Comparison of ENCODE assay signal across 15 cellular contexts in genomic region chr7:70669859-70670258, GRCh38.
DNase-seq lines count a peak whose midpoint lies in the region; ATAC-seq and TF ChIP-seq lines count a peak whose summit lies in the region.
"Had no signal": no experiment of that assay in that cellular context is flagged by ENCODE, and none has a peak within 500 bp of the region (broad histone marks: within the 10 kb centered on the region; RNA-seq: fewer than 3 reads in every experiment).

No MANE protein-coding gene starts in this region.

- ATAC-seq in CD8-positive, alpha-beta T cell: peak; percentile 88
- ATAC-seq in activated CD8-positive, alpha-beta T cell treated with anti-CD3 and anti-CD28 coated beads for 36 hours: peak; percentile 79
- no peak for ATAC-seq in GM18867 (IDR thresholded peaks at IDR 0.05; ENCODE audit: unreplicated experiment)

- POLR2A ChIA-PET in CD8-positive, alpha-beta T cell (lab: Charles Lee): interaction anchor here (1.0 kb wide), 1 partner anchor 22 kb away, joined by 3 read pairs; no protein-coding TSS in a partner anchor
- POLR2A ChIA-PET in activated CD8-positive, alpha-beta T cell treated with anti-CD3 and anti-CD28 coated beads for 36 hours (lab: Charles Lee): no interaction called here

- CTCF ChIA-PET in CD8-positive, alpha-beta T cell (lab: Charles Lee): interaction anchor here (1.2 kb wide), 1 partner anchor 21 kb away, joined by 4 read pairs; no protein-coding TSS in a partner anchor
- CTCF ChIA-PET in activated CD8-positive, alpha-beta T cell treated with anti-CD3 and anti-CD28 coated beads for 36 hours (lab: Charles Lee): no interaction called here

- no peaks in the 10 kb centered on the region for H3K27me3 ChIP-seq in CD8-positive, alpha-beta T cell (ENCODE audit: insufficient read depth, low read length)

- no peak overlapping the region for H3K4me3 ChIP-seq in CD8-positive, alpha-beta T cell (ENCODE audit: low read depth, low read length)

- H3K4me3 Mint-ChIP-seq in CD8-positive, alpha-beta T cell: no peak overlapping the region
- H3K4me3 Mint-ChIP-seq in activated CD8-positive, alpha-beta T cell treated with anti-CD3 and anti-CD28 coated beads for 36 hours: no peak overlapping the region
- peak overlapping the region; percentile 65 to 87 (median 76) for H3K4me3 Mint-ChIP-seq in immature natural killer cell
- H3K4me3 Mint-ChIP-seq: IgD-negative memory B cell had no signal

- no peaks in the 10 kb centered on the region for H3K9me3 ChIP-seq in CD8-positive, alpha-beta T cell (ENCODE audit: low read length)

- H3K27ac Mint-ChIP-seq in CD8-positive, alpha-beta T cell: no peak overlapping the region
- H3K27ac Mint-ChIP-seq in activated CD8-positive, alpha-beta T cell treated with anti-CD3 and anti-CD28 coated beads for 36 hours: no peak overlapping the region
- peak overlapping the region; percentile 83 to 98 (median 96) for H3K27ac Mint-ChIP-seq in immature natural killer cell

- intact Hi-C loops in CD8-positive, alpha-beta T cell (cut with DNase I, micrococcal nuclease): no loop called here
- intact Hi-C loops in activated CD8-positive, alpha-beta T cell treated with anti-CD3 and anti-CD28 coated beads for 36 hours (cut with micrococcal nuclease): no loop called here

- no peak for TF ChIP-seq CTCF in CD8-positive, alpha-beta T cell (IDR thresholded peaks at IDR 0.05)
- no peak for TF ChIP-seq CTCF in activated CD8-positive, alpha-beta T cell treated with anti-CD3 and anti-CD28 coated beads for 36 hours (IDR thresholded peaks at IDR 0.05)

- H3K27ac ChIP-seq in CD8-positive, alpha-beta T cell (ENCODE audit: low read depth, low read length): no peak overlapping the region
- H3K27ac ChIP-seq: 22Rv1, RWPE1 had no signal

- no peaks in the 10 kb centered on the region for H3K9me3 Mint-ChIP-seq in CD8-positive, alpha-beta T cell
- no peaks in the 10 kb centered on the region for H3K9me3 Mint-ChIP-seq in activated CD8-positive, alpha-beta T cell treated with anti-CD3 and anti-CD28 coated beads for 36 hours
- H3K9me3 Mint-ChIP-seq in immature natural killer cell: no peaks in the 10 kb centered on the region
- H3K9me3 Mint-ChIP-seq: IgD-negative memory B cell had no signal

- no peaks in the 10 kb centered on the region for H3K36me3 ChIP-seq in CD8-positive, alpha-beta T cell (ENCODE audit: insufficient read depth, low read length)

- peak; percentile 28 for DNase-seq in NCI-H2107 treated with DMSO at 0.1 percent for 48 hours (lab: John Stamatoyannopoulos, UW; ENCODE audit: unreplicated experiment)
- no peak for DNase-seq in NCI-H2107 (lab: John Stamatoyannopoulos, UW)
- DNase-seq in CD8-positive, alpha-beta T cell: peak in 4 of 7 experiments; percentile 25 to 61 (median 43)
- DNase-seq in activated CD8-positive, alpha-beta T cell treated with anti-CD3 and anti-CD28 coated beads for 36 hours: peak; percentile 25
- peak; percentile 80 to 84 (median 81) for DNase-seq in immature natural killer cell
- DNase-seq in COLO829 (ENCODE audit: low spot score): no peak
- DNase-seq in SW480 (ENCODE audit: low spot score): no peak
- DNase-seq: COR-L47, NCI-H1436 treated with DMSO at 0.1 percent for 48 hours, NCI-H2081 treated with DMSO at 0.1 percent for 48 hours, NCI-H69 had no signal

- H3K4me1 ChIP-seq in CD8-positive, alpha-beta T cell (ENCODE audit: insufficient read depth, low read length): peaks cover 8% of the 10 kb centered on the region

- H3K36me3 Mint-ChIP-seq in CD8-positive, alpha-beta T cell: no peaks in the 10 kb centered on the region
- H3K36me3 Mint-ChIP-seq in activated CD8-positive, alpha-beta T cell treated with anti-CD3 and anti-CD28 coated beads for 36 hours (ENCODE audit: low read depth): no peaks in the 10 kb centered on the region
- H3K36me3 Mint-ChIP-seq in immature natural killer cell: peaks cover 0 to 4% (median 0%) of the 10 kb centered on the region in 3 donors

- peaks cover 8% of the 10 kb centered on the region for H3K4me1 Mint-ChIP-seq in CD8-positive, alpha-beta T cell (ENCODE audit: low read depth)
- peaks cover 7% of the 10 kb centered on the region for H3K4me1 Mint-ChIP-seq in activated CD8-positive, alpha-beta T cell treated with anti-CD3 and anti-CD28 coated beads for 36 hours (ENCODE audit: low read depth)
- peaks cover 57 to 63% of the 10 kb centered on the region in 2 donors for H3K4me1 Mint-ChIP-seq in immature natural killer cell
- H3K4me1 Mint-ChIP-seq: IgD-negative memory B cell had no signal

- no peaks in the 10 kb centered on the region for H3K27me3 Mint-ChIP-seq in CD8-positive, alpha-beta T cell (ENCODE audit: low read depth)
- peaks cover 9% of the 10 kb centered on the region for H3K27me3 Mint-ChIP-seq in activated CD8-positive, alpha-beta T cell treated with anti-CD3 and anti-CD28 coated beads for 36 hours
- H3K27me3 Mint-ChIP-seq in immature natural killer cell (ENCODE audit: low read depth in 3 of 3): peaks cover 0 to 2% (median 0%) of the 10 kb centered on the region in 3 donors
- H3K27me3 Mint-ChIP-seq: IgD-negative memory B cell had no signal

Comparison
In these comparisons a context has a peak if more than half of its experiments do, and no peak if none do; other contexts are left out.
1. DNase-seq: peak in NCI-H2107 treated with DMSO at 0.1 percent for 48 hours (single experiment), CD8-positive, alpha-beta T cell (4 of 7), activated CD8-positive, alpha-beta T cell treated with anti-CD3 and anti-CD28 coated beads for 36 hours (single experiment) and immature natural killer cell (3 of 3); none in NCI-H2107 (single experiment), COLO829 (single experiment) and SW480 (single experiment).
2. H3K27ac Mint-ChIP-seq: peak in immature natural killer cell (6 of 6); none in CD8-positive, alpha-beta T cell (single experiment) and activated CD8-positive, alpha-beta T cell treated with anti-CD3 and anti-CD28 coated beads for 36 hours (single experiment).
3. H3K4me3 Mint-ChIP-seq: peak in immature natural killer cell (5 of 5); none in CD8-positive, alpha-beta T cell (single experiment) and activated CD8-positive, alpha-beta T cell treated with anti-CD3 and anti-CD28 coated beads for 36 hours (single experiment).